Comparison of ENCODE assay signal across 8 cellular contexts in the genomic region with DNA sequence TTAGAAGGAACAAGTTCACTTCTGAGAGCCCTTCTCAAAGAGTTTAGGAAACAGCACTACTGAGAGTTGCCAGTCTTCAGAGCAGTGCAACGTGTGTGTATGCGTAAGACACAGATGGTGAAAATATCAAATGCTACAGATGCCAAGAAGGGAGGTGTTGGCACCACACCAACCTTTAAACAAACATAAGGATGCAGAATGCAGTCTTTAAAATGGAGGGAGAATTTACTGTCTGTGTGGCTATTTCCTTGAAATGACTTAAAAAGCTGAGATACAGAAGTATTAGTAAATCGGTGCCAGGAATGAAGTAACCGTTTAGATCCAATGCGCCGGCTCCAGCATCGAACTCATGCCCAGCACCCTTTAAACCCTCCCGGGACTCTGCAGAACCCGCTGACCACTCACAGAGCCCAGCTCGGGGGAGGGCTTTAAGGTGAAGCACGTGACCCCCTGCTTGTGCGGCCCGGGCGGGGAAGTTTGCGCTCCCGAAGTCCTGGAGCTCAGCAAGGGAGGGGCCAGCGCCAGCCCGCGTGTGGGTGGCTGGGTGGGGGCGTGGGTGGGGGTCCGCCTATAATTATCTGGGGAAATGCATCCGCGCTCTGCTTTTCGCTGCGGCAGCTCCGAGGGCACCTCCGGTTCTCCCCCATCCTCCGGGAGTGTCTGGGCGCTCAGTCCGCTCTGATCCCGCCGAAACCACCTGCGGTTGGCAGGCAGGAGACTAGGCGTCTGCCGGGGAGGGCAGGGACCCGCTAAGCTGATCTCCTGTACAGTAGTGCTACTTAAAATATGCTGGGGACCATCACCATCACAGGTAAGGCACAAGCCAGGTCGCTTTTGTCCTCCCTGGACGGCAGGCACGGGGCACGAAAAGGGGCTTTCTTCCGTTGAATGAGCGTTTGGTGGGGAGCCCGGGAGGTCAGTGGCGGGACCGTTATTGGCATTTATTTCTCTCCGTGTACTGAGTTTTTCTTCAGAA.
DNase-seq lines count a peak whose midpoint lies in the region; ATAC-seq, FAIRE-seq and TF ChIP-seq lines count a peak whose summit lies in the region.

No MANE protein-coding gene starts in this region.

- H3K4me1 Mint-ChIP-seq in central memory CD8-positive, alpha-beta T cell = peaks cover 27% of the 10 kb centered on the region

- peak overlapping the region; percentile 12 to 55 (median 32) for H3K4me3 ChIP-seq in keratinocyte (ENCODE audit: control insufficient read depth in 2 of 3, extremely low read depth in 1 of 3, insufficient read depth in 2 of 3, low read depth in 1 of 3, low read length in 3 of 3)

- no peaks in the 10 kb centered on the region for H3K9me3 ChIP-seq in keratinocyte (ENCODE audit: control insufficient read depth, low read depth, low read length)

- H3K27ac Mint-ChIP-seq in central memory CD8-positive, alpha-beta T cell (ENCODE audit: low read depth) = no peak overlapping the region

- peak; percentile 14 for ATAC-seq in central memory CD8-positive, alpha-beta T cell (replicated peaks; ENCODE audit: extremely low read depth, poor library complexity, severe bottlenecking)
- no peak for ATAC-seq in GM21786 (IDR thresholded peaks at IDR 0.05; ENCODE audit: unreplicated experiment)

- H3K9me1 ChIP-seq in keratinocyte (ENCODE audit: control insufficient read depth, extremely low read depth, insufficient read depth, low read length) = no peaks in the 10 kb centered on the region

- peak; percentile 58 for FAIRE-seq in keratinocyte (lab: Jason Lieb, UNC)

- H3K79me2 ChIP-seq in keratinocyte (ENCODE audit: control insufficient read depth, insufficient read depth, low read length) = no peaks in the 10 kb centered on the region

- no peak overlapping the region for H3K9ac ChIP-seq in keratinocyte (ENCODE audit: control insufficient read depth, extremely low read depth, insufficient read depth, low read length)

- peaks cover 89% of the 10 kb centered on the region for H3K27me3 Mint-ChIP-seq in central memory CD8-positive, alpha-beta T cell

- H3K36me3 ChIP-seq in keratinocyte (ENCODE audit: control insufficient read depth in 2 of 2, extremely low read depth in 1 of 2, insufficient read depth in 2 of 2, low read length in 2 of 2) = no peaks in the 10 kb centered on the region

- peak overlapping the region; percentile 67 for H3K4me3 Mint-ChIP-seq in central memory CD8-positive, alpha-beta T cell

- no peaks in the 10 kb centered on the region for H4K20me1 ChIP-seq in keratinocyte (ENCODE audit: control insufficient read depth, extremely low read depth, insufficient read depth, low read length)

- peak overlapping the region; percentile 50 for H2AFZ ChIP-seq in keratinocyte (ENCODE audit: control insufficient read depth, low read length)

- no peak for TF ChIP-seq CTCF in keratinocyte (optimal IDR thresholded peaks at IDR 0.05 in 1 of 3, IDR thresholded peaks at IDR 0.05 in 1 of 3, conservative IDR thresholded peaks at IDR 0.05 in 1 of 3; ENCODE audit: extremely low read depth in 1 of 3, insufficient read depth in 2 of 3, low read length in 3 of 3)

- H3K4me2 ChIP-seq in keratinocyte (ENCODE audit: control insufficient read depth, extremely low read depth, insufficient read depth, low read depth, low read length) = peak overlapping the region; percentile 86

- peaks cover 9% of the 10 kb centered on the region for H3K4me1 ChIP-seq in keratinocyte (ENCODE audit: control insufficient read depth, extremely low read depth, insufficient read depth, low read length)

- dilution Hi-C loops in keratinocyte (cut with MboI; ENCODE audit: extremely low pct_ligation_motif_present, low sequenced_read_pairs) = no loop called here

- no peaks in the 10 kb centered on the region for H3K36me3 Mint-ChIP-seq in central memory CD8-positive, alpha-beta T cell (ENCODE audit: insufficient read depth)

- H3K27ac ChIP-seq in keratinocyte (ENCODE audit: control insufficient read depth, insufficient read depth, low read length) = no peak overlapping the region

- peak; percentile 5 for DNase-seq in stimulated activated CD4-positive, alpha-beta T cell treated with anti-CD3 and anti-CD28 coated beads, Interleukin-2, amount 100 ng/mL, for 4 hours (ENCODE audit: low read depth)
- no peak for DNase-seq in stimulated activated CD4-positive, alpha-beta T cell treated with anti-CD3 and anti-CD28 coated beads, Interleukin-1b, Interleukin-23, amount 100 ng/mL, for 48 hours
- DNase-seq in SKM-1 (lab: John Stamatoyannopoulos, UW; ENCODE audit: unreplicated experiment) (peak; percentile 40), keratinocyte (ENCODE audit: low read depth, low spot score) (no peak), NK-92 (lab: John Stamatoyannopoulos, UW; ENCODE audit: unreplicated experiment) (no peak)
- DNase-seq in central memory CD8-positive, alpha-beta T cell (ENCODE audit: low spot score in 2 of 2) = no peak
- peak; percentile 15 for DNase-seq in stimulated activated CD4-positive, alpha-beta T cell treated with anti-CD3 and anti-CD28 coated beads, Interleukin-4, amount 100 ng/mL, for 24 hours

- no peaks in the 10 kb centered on the region for H3K27me3 ChIP-seq in keratinocyte (ENCODE audit: control insufficient read depth, extremely low read depth, insufficient read depth, low read length)

- H3K9me3 Mint-ChIP-seq in central memory CD8-positive, alpha-beta T cell = no peaks in the 10 kb centered on the region

Comparison
In these comparisons a context has a peak if more than half of its experiments do, and no peak if none do; other contexts are left out.
1. DNase-seq: peak in stimulated activated CD4-positive, alpha-beta T cell treated with anti-CD3 and anti-CD28 coated beads, Interleukin-2, amount 100 ng/mL, for 4 hours (single experiment), SKM-1 (single experiment) and stimulated activated CD4-positive, alpha-beta T cell treated with anti-CD3 and anti-CD28 coated beads, Interleukin-4, amount 100 ng/mL, for 24 hours (single experiment); none in stimulated activated CD4-positive, alpha-beta T cell treated with anti-CD3 and anti-CD28 coated beads, Interleukin-1b, Interleukin-23, amount 100 ng/mL, for 48 hours (single experiment), central memory CD8-positive, alpha-beta T cell (0 of 2), keratinocyte (single experiment) and NK-92 (single experiment).